Comparison of ENCODE assay signal across 17 cellular contexts in genomic region chr16:70478169-70478568, GRCh38. TPM values are rescaled to one million over a fixed set of nuclear protein-coding genes. Genes with fewer than 3 reads are reported as not detected.
A peak's percentile ranks its signal among the peaks of the same experiment; 100 is the strongest.
DNase-seq lines count a peak whose midpoint lies in the region; ATAC-seq and TF ChIP-seq lines count a peak whose summit lies in the region.
"Had no signal": no experiment of that assay in that cellular context is flagged by ENCODE, and none has a peak within 500 bp of the region (broad histone marks: within the 10 kb centered on the region; RNA-seq: fewer than 3 reads in every experiment).

No MANE protein-coding gene starts in this region.

- peaks cover 16% of the 10 kb centered on the region for H3K4me1 Mint-ChIP-seq in T-helper 2 cell treated with Interferon-gamma antibody and Interleukin-4, amounts not matched to agents 5 μg/mL and 100 μg/mL, for 36 hours (ENCODE audit: low read depth)
- H3K4me1 Mint-ChIP-seq in GM23338 (peaks cover 9% of the 10 kb centered on the region; the same call in 2 of the 3 replicates), nephron progenitor cell (no peaks in the 10 kb centered on the region)
- peaks cover 18% of the 10 kb centered on the region for H3K4me1 Mint-ChIP-seq in activated T-helper 2 cell treated with anti-CD3 and anti-CD28 coated beads, Interferon-gamma antibody, Interleukin-2, Interleukin-4, amounts not matched to agents 10 μg/mL and 5 μg/mL and 100 μg/mL, durations not matched to agents 14 hours and 24 hours and 36 hours (ENCODE audit: low read depth)
- H3K4me1 Mint-ChIP-seq in CD8-positive, alpha-beta memory T cell = peaks cover 0 to 8% (median 1%) of the 10 kb centered on the region in 3 donors

- no peak for TF ChIP-seq CTCF in GM23338 (conservative IDR thresholded peaks at IDR 0.05; ENCODE audit: low read depth in 2 of 2)
- no peak for TF ChIP-seq CTCF in nephron progenitor cell (IDR thresholded peaks at IDR 0.05)

- no peak overlapping the region for H3K4me2 ChIP-seq in GM23338
- H3K4me2 ChIP-seq in mesenchymal stem cell (ENCODE audit: low read length, poor library complexity, severe bottlenecking) = no peak overlapping the region
- H3K4me2 ChIP-seq: BLaER1 had no signal

- no peak overlapping the region for H3K4me3 Mint-ChIP-seq in T-helper 2 cell treated with Interferon-gamma antibody and Interleukin-4, amounts not matched to agents 5 μg/mL and 100 μg/mL, for 36 hours
- H3K4me3 Mint-ChIP-seq in GM23338 = no peak overlapping the region
- H3K4me3 Mint-ChIP-seq in activated T-helper 2 cell treated with anti-CD3 and anti-CD28 coated beads, Interferon-gamma antibody, Interleukin-2, Interleukin-4, amounts not matched to agents 10 μg/mL and 5 μg/mL and 100 μg/mL, durations not matched to agents 14 hours and 24 hours and 36 hours (ENCODE audit: low read depth) = no peak overlapping the region
- H3K4me3 Mint-ChIP-seq in nephron progenitor cell = no peak overlapping the region
- H3K4me3 Mint-ChIP-seq in CD8-positive, alpha-beta memory T cell = peak overlapping the region in 1 of 7 donors; percentile 23
- H3K4me3 Mint-ChIP-seq: IgD-negative memory B cell had no signal

- H3K36me3 Mint-ChIP-seq in T-helper 2 cell treated with Interferon-gamma antibody and Interleukin-4, amounts not matched to agents 5 μg/mL and 100 μg/mL, for 36 hours (ENCODE audit: low read depth) = peaks cover 29% of the 10 kb centered on the region
- H3K36me3 Mint-ChIP-seq in GM23338 (ENCODE audit: low read depth) = peaks cover 9% of the 10 kb centered on the region; the same call in 2 of the 3 replicates
- H3K36me3 Mint-ChIP-seq in activated T-helper 2 cell treated with anti-CD3 and anti-CD28 coated beads, Interferon-gamma antibody, Interleukin-2, Interleukin-4, amounts not matched to agents 10 μg/mL and 5 μg/mL and 100 μg/mL, durations not matched to agents 14 hours and 24 hours and 36 hours (ENCODE audit: low read depth) = peaks cover 34% of the 10 kb centered on the region
- peaks cover 6% of the 10 kb centered on the region for H3K36me3 Mint-ChIP-seq in nephron progenitor cell (ENCODE audit: low read depth)
- H3K36me3 Mint-ChIP-seq in CD8-positive, alpha-beta memory T cell = peaks cover 0 to 68% (median 0%) of the 10 kb centered on the region in 3 donors

- WGBS in mesenchymal stem cell = 96% methylated on average over 8 of the region's 8 CpGs

- POLR2A ChIA-PET in CD8-positive, alpha-beta memory T cell (lab: Charles Lee) = interaction anchor here (0.6 kb wide), 1 partner anchor 19 kb away, joined by 4 read pairs; no protein-coding TSS in a partner anchor

- H3K27ac ChIP-seq in GM23338 (ENCODE audit: low read depth) (no peak overlapping the region), mesenchymal stem cell (ENCODE audit: low read length, poor library complexity, severe bottlenecking) (no peak overlapping the region)
- H3K27ac ChIP-seq in CD8-positive, alpha-beta memory T cell (ENCODE audit: low read depth, low read length) = no peak overlapping the region
- H3K27ac ChIP-seq: BLaER1, prostate gland, tibial nerve had no signal

- no peaks in the 10 kb centered on the region for H3K27me3 Mint-ChIP-seq in T-helper 2 cell treated with Interferon-gamma antibody and Interleukin-4, amounts not matched to agents 5 μg/mL and 100 μg/mL, for 36 hours (ENCODE audit: low read depth)
- H3K27me3 Mint-ChIP-seq in GM23338 (ENCODE audit: insufficient read depth, low read depth, poor library complexity) (peaks cover 14% of the 10 kb centered on the region), nephron progenitor cell (ENCODE audit: low read depth, poor library complexity) (peaks cover 2% of the 10 kb centered on the region)
- no peaks in the 10 kb centered on the region for H3K27me3 Mint-ChIP-seq in activated T-helper 2 cell treated with anti-CD3 and anti-CD28 coated beads, Interferon-gamma antibody, Interleukin-2, Interleukin-4, amounts not matched to agents 10 μg/mL and 5 μg/mL and 100 μg/mL, durations not matched to agents 14 hours and 24 hours and 36 hours (ENCODE audit: low read depth)
- no peaks in the 10 kb centered on the region for H3K27me3 Mint-ChIP-seq in CD8-positive, alpha-beta memory T cell
- H3K27me3 Mint-ChIP-seq: IgD-negative memory B cell had no signal

- no peaks in the 10 kb centered on the region for H3K79me2 ChIP-seq in GM23338 (replicated peaks; ENCODE audit: insufficient read depth)

- H2AK5ac ChIP-seq in mesenchymal stem cell (ENCODE audit: low read length, severe bottlenecking) = peak overlapping the region; percentile 45

- no peaks in the 10 kb centered on the region for H3K79me1 ChIP-seq in mesenchymal stem cell (replicated peaks; ENCODE audit: low read length, poor library complexity, severe bottlenecking)

- H4K8ac ChIP-seq in mesenchymal stem cell (ENCODE audit: low read length) = no peak overlapping the region

- H4K91ac ChIP-seq in mesenchymal stem cell (ENCODE audit: low read length) = peak overlapping the region; percentile 11

- H3K4ac ChIP-seq in mesenchymal stem cell (ENCODE audit: low read depth in 1 of 2, low read length in 2 of 2) = no peak overlapping the region

- no peak overlapping the region for H2BK120ac ChIP-seq in mesenchymal stem cell (ENCODE audit: low read depth, low read length)

- CTCF ChIA-PET in CD8-positive, alpha-beta memory T cell (lab: Charles Lee) = interaction anchor here (1.6 kb wide), 1 partner anchor 67 kb away, joined by 3 read pairs; no protein-coding TSS in a partner anchor

- intact Hi-C loops in activated T-helper 2 cell treated with anti-CD3 and anti-CD28 coated beads, Interferon-gamma antibody, Interleukin-2, Interleukin-4, amounts not matched to agents 10 μg/mL and 5 μg/mL and 100 μg/mL, durations not matched to agents 14 hours and 24 hours and 36 hours (cut with micrococcal nuclease) = loop anchor here (5.0 kb wide), 1 partner anchor 76 kb away; no protein-coding TSS in a partner anchor

- H3K18ac ChIP-seq in mesenchymal stem cell (ENCODE audit: low read depth in 1 of 2, low read length in 2 of 2) = no peak overlapping the region

- H2AFZ ChIP-seq in GM23338 (no peak overlapping the region), mesenchymal stem cell (ENCODE audit: low read depth, low read length) (no peak overlapping the region)

- no peak overlapping the region for H3K14ac ChIP-seq in mesenchymal stem cell (ENCODE audit: low read length in 2 of 2)

- H3K9ac ChIP-seq in mesenchymal stem cell (ENCODE audit: low read length) = no peak overlapping the region
- H3K9ac ChIP-seq: BLaER1 had no signal

- no peaks in the 10 kb centered on the region for H3K27me3 ChIP-seq in GM23338 (ENCODE audit: insufficient read depth)
- no peaks in the 10 kb centered on the region for H3K27me3 ChIP-seq in mesenchymal stem cell (ENCODE audit: control insufficient read depth in 1 of 2, insufficient read depth in 1 of 2, low read length in 2 of 2)
- H3K27me3 ChIP-seq in CD8-positive, alpha-beta memory T cell (ENCODE audit: insufficient read depth, low read length, poor library complexity, severe bottlenecking) = no peaks in the 10 kb centered on the region
- H3K27me3 ChIP-seq: BLaER1, dorsolateral prefrontal cortex, tibial nerve had no signal

- H3K9me3 Mint-ChIP-seq in T-helper 2 cell treated with Interferon-gamma antibody and Interleukin-4, amounts not matched to agents 5 μg/mL and 100 μg/mL, for 36 hours = no peaks in the 10 kb centered on the region
- no peaks in the 10 kb centered on the region for H3K9me3 Mint-ChIP-seq in GM23338
- no peaks in the 10 kb centered on the region for H3K9me3 Mint-ChIP-seq in activated T-helper 2 cell treated with anti-CD3 and anti-CD28 coated beads, Interferon-gamma antibody, Interleukin-2, Interleukin-4, amounts not matched to agents 10 μg/mL and 5 μg/mL and 100 μg/mL, durations not matched to agents 14 hours and 24 hours and 36 hours
- no peaks in the 10 kb centered on the region for H3K9me3 Mint-ChIP-seq in nephron progenitor cell
- no peaks in the 10 kb centered on the region for H3K9me3 Mint-ChIP-seq in CD8-positive, alpha-beta memory T cell
- H3K9me3 Mint-ChIP-seq: IgD-negative memory B cell had no signal

- no peak overlapping the region for H3K23ac ChIP-seq in mesenchymal stem cell (ENCODE audit: low read length in 2 of 2)

- DNase-seq in T-helper 2 cell treated with Interferon-gamma antibody and Interleukin-4, amounts not matched to agents 5 μg/mL and 100 μg/mL, for 36 hours (ENCODE audit: low spot score) = no peak
- no peak for DNase-seq in T-helper 2 cell
- no peak for DNase-seq in GM23338 (ENCODE audit: low spot score)
- no peak for DNase-seq in activated T-helper 2 cell treated with anti-CD3 and anti-CD28 coated beads, Interferon-gamma antibody, Interleukin-2, Interleukin-4, amounts not matched to agents 10 μg/mL and 5 μg/mL and 100 μg/mL, durations not matched to agents 14 hours and 24 hours and 36 hours (ENCODE audit: low spot score)
- DNase-seq in mesenchymal stem cell = no peak
- no peak for DNase-seq in nephron progenitor cell
- DNase-seq in CD8-positive, alpha-beta memory T cell = no peak
- DNase-seq: activated gamma-delta T cell, GDM1, MV-4-11, OCI-M1 had no signal

- ATAC-seq in GM23338 (no peak), HG03095 (IDR thresholded peaks at IDR 0.05; ENCODE audit: unreplicated experiment) (no peak)

- H3K4me3 ChIP-seq in GM23338 (no peak overlapping the region), mesenchymal stem cell (ENCODE audit: insufficient read depth in 1 of 2, low read depth in 1 of 2, low read length in 2 of 2) (no peak overlapping the region)
- no peak overlapping the region for H3K4me3 ChIP-seq in CD8-positive, alpha-beta memory T cell (ENCODE audit: low read length)
- H3K4me3 ChIP-seq: BLaER1, dorsolateral prefrontal cortex, prostate gland, tibial nerve had no signal

- no peaks in the 10 kb centered on the region for H3K9me3 ChIP-seq in mesenchymal stem cell (ENCODE audit: control insufficient read depth, low read length)
- H3K9me3 ChIP-seq in CD8-positive, alpha-beta memory T cell (ENCODE audit: low read length) = no peaks in the 10 kb centered on the region
- H3K9me3 ChIP-seq: BLaER1, prostate gland, tibial nerve had no signal

- H3K4me1 ChIP-seq in GM23338 (ENCODE audit: insufficient read depth) (no peaks in the 10 kb centered on the region), mesenchymal stem cell (ENCODE audit: control insufficient read depth, insufficient read depth, low read depth, low read length) (peaks cover 44% of the 10 kb centered on the region)
- H3K4me1 ChIP-seq in CD8-positive, alpha-beta memory T cell (ENCODE audit: insufficient read depth, low read length) = no peaks in the 10 kb centered on the region
- H3K4me1 ChIP-seq: prostate gland had no signal

- no peak overlapping the region for H2BK12ac ChIP-seq in mesenchymal stem cell (ENCODE audit: low read length in 2 of 2)

- no peaks in the 10 kb centered on the region for H3K36me3 ChIP-seq in GM23338 (ENCODE audit: insufficient read depth)
- H3K36me3 ChIP-seq in mesenchymal stem cell (ENCODE audit: control insufficient read depth in 1 of 2, insufficient read depth in 2 of 2, low read depth in 1 of 2, low read length in 2 of 2) = peaks cover 50 to 68% of the 10 kb centered on the region in 2 experiments
- H3K36me3 ChIP-seq in CD8-positive, alpha-beta memory T cell (ENCODE audit: insufficient read depth, low read length) = no peaks in the 10 kb centered on the region

- no peak overlapping the region for H2BK5ac ChIP-seq in mesenchymal stem cell (ENCODE audit: low read depth, low read length, poor library complexity, severe bottlenecking)

- H3F3A ChIP-seq in GM23338 (replicated peaks; ENCODE audit: low read depth) = no peaks in the 10 kb centered on the region

- no peaks in the 10 kb centered on the region for H3K9me2 ChIP-seq in GM23338 (ENCODE audit: insufficient read depth)

- no peak overlapping the region for H2BK15ac ChIP-seq in mesenchymal stem cell (ENCODE audit: low read depth, poor library complexity, severe bottlenecking)

- H3K27ac Mint-ChIP-seq in T-helper 2 cell treated with Interferon-gamma antibody and Interleukin-4, amounts not matched to agents 5 μg/mL and 100 μg/mL, for 36 hours = peak overlapping the region; percentile 75
- H3K27ac Mint-ChIP-seq in GM23338 = 0 out of 2 replicates have a peak overlapping the region, but pooled peaks have one; percentile 65
- peak overlapping the region; percentile 67 for H3K27ac Mint-ChIP-seq in activated T-helper 2 cell treated with anti-CD3 and anti-CD28 coated beads, Interferon-gamma antibody, Interleukin-2, Interleukin-4, amounts not matched to agents 10 μg/mL and 5 μg/mL and 100 μg/mL, durations not matched to agents 14 hours and 24 hours and 36 hours
- H3K27ac Mint-ChIP-seq in nephron progenitor cell = no peak overlapping the region
- H3K27ac Mint-ChIP-seq in CD8-positive, alpha-beta memory T cell = peak overlapping the region in 4 of 8 donors; percentile 70 to 93 (median 82)

- no peaks in the 10 kb centered on the region for H4K20me1 ChIP-seq in GM23338 (replicated peaks; ENCODE audit: insufficient read depth)

RNA-seq across cellular contexts. Expression of gene FCSK, which starts 23.8 kb away (rescaled TPM):
- 4.0 and 8.0 TPM in 2 replicates for total RNA-seq in GM23338 (2014; rRNA removed; shearing (Covaris generic))
- 1.5 and 2.3 TPM in 2 replicates for polyA plus RNA-seq in GM23338 (2016; fragmentation: Nextera tagmentation; extraction: Ambion mirVana)
- 19.7 and 21.9 TPM in 2 replicates for total RNA-seq in activated T-helper 2 cell treated with anti-CD3 and anti-CD28 coated beads, Interferon-gamma antibody, Interleukin-2, Interleukin-4, amounts not matched to agents 10 μg/mL and 5 μg/mL and 100 μg/mL, durations not matched to agents 14 hours and 24 hours and 36 hours
- 3.7 TPM for polyA plus RNA-seq in mesenchymal stem cell (2013, experiment 1 of 2)
- 3.7 TPM for polyA plus RNA-seq in mesenchymal stem cell (2013, experiment 2 of 2)
- 10 to 100 TPM; 15.1 to 16.9 TPM for total RNA-seq in CD8-positive, alpha-beta memory T cell
- 7.8 TPM for polyA plus RNA-seq in CD8-positive, alpha-beta memory T cell

RNA-seq across cellular contexts. Expression of gene ST3GAL2, which starts 39.3 kb away (rescaled TPM):
- total RNA-seq in GM23338 (2014; rRNA removed; shearing (Covaris generic)) = 36.8 and 39.8 TPM in 2 replicates
- polyA plus RNA-seq in GM23338 (2016; fragmentation: Nextera tagmentation; extraction: Ambion mirVana) = 12.1 and 12.3 TPM in 2 replicates
- total RNA-seq in activated T-helper 2 cell treated with anti-CD3 and anti-CD28 coated beads, Interferon-gamma antibody, Interleukin-2, Interleukin-4, amounts not matched to agents 10 μg/mL and 5 μg/mL and 100 μg/mL, durations not matched to agents 14 hours and 24 hours and 36 hours = 33.0 and 35.1 TPM in 2 replicates
- 52.5 TPM for polyA plus RNA-seq in mesenchymal stem cell (2013, experiment 1 of 2)
- 48.9 TPM for polyA plus RNA-seq in mesenchymal stem cell (2013, experiment 2 of 2)
- 10 to 100 TPM; 24.2 to 24.8 TPM for total RNA-seq in CD8-positive, alpha-beta memory T cell
- polyA plus RNA-seq in CD8-positive, alpha-beta memory T cell = 20.1 TPM

RNA-seq across cellular contexts. Expression of gene COG4, which starts 45.2 kb away (rescaled TPM):
- total RNA-seq in GM23338 (2014; rRNA removed; shearing (Covaris generic)) = 38.1 and 46.9 TPM in 2 replicates
- polyA plus RNA-seq in GM23338 (2016; fragmentation: Nextera tagmentation; extraction: Ambion mirVana) = 23.9 and 28.8 TPM in 2 replicates
- 37.9 and 44.5 TPM in 2 replicates for total RNA-seq in activated T-helper 2 cell treated with anti-CD3 and anti-CD28 coated beads, Interferon-gamma antibody, Interleukin-2, Interleukin-4, amounts not matched to agents 10 μg/mL and 5 μg/mL and 100 μg/mL, durations not matched to agents 14 hours and 24 hours and 36 hours
- 31.1 TPM for polyA plus RNA-seq in mesenchymal stem cell (2013, experiment 1 of 2)
- polyA plus RNA-seq in mesenchymal stem cell (2013, experiment 2 of 2) = 32.7 TPM
- 10 to 100 TPM; 50.7 to 51.9 TPM for total RNA-seq in CD8-positive, alpha-beta memory T cell
- 48.9 TPM for polyA plus RNA-seq in CD8-positive, alpha-beta memory T cell

RNA-seq across cellular contexts. Expression of gene SF3B3, which starts 45.4 kb away (rescaled TPM):
- total RNA-seq in GM23338 (2014; rRNA removed; shearing (Covaris generic)) = 289 and 316 TPM in 2 replicates
- polyA plus RNA-seq in GM23338 (2016; fragmentation: Nextera tagmentation; extraction: Ambion mirVana) = 202 and 203 TPM in 2 replicates
- total RNA-seq in activated T-helper 2 cell treated with anti-CD3 and anti-CD28 coated beads, Interferon-gamma antibody, Interleukin-2, Interleukin-4, amounts not matched to agents 10 μg/mL and 5 μg/mL and 100 μg/mL, durations not matched to agents 14 hours and 24 hours and 36 hours = 520 and 538 TPM in 2 replicates
- 72.0 TPM for polyA plus RNA-seq in mesenchymal stem cell (2013, experiment 1 of 2)
- polyA plus RNA-seq in mesenchymal stem cell (2013, experiment 2 of 2) = 74.7 TPM
- 100 to 1,000 TPM; 605 to 642 TPM for total RNA-seq in CD8-positive, alpha-beta memory T cell
- 134 TPM for polyA plus RNA-seq in CD8-positive, alpha-beta memory T cell
